In the genomic region with DNA sequence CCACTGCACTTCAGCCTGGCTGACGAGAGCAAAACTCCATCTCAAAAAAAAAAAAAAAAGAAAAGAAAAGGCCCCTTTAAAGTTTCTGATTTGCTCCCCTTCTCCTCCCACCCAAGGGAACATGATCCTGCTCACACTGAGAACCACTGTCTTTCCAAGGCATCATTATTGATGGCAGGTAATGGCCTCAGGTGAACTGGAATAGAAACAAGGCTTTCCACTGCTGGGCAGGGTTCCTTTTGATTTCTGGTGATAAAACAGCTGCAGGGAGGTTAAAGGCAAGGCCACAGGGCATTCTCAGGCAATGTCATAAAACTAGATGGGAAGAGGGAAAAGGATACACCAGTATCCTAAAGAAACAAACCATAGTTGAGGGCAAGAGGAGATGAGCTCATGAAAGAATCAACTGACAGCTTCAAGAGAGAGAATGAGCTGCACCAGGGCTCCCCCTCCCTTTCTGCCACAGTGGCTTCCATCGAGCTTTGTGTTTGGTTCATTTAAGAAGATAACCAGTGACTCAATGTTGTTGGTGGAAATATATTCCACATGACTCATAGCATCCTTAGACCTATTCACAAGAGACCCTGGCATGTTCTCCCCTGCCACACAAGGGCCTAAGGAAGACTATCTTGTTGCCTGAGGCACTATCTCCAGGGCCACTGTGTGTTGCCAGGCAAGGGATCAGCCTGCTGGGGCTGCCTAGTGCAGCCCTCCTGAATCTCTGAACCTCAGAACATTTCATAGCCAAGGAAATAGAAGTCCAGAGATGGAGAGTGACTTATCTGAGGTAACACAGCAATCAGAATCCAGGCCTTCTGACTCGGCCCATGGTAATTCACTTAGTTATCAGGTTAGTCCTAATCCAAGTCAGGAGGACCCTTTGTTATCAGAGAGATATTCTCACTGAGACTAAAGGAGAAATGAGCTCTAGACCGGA, we compare ENCODE assay signal across 11 cellular contexts.
DNase-seq lines count a peak whose midpoint lies in the region; ATAC-seq lines count a peak whose summit lies in the region.
"Had no signal": no experiment of that assay in that cellular context is flagged by ENCODE, and none has a peak within 500 bp of the region (broad histone marks: within the 10 kb centered on the region; RNA-seq: fewer than 3 reads in every experiment).

No MANE protein-coding gene starts in this region.

- DNase-seq in HCEC 1CT (peak; percentile 96), SW 1271 (lab: John Stamatoyannopoulos, UW) (peak; percentile 59 to 86), Right ventricle myocardium superior (no peak), smooth muscle cell of the brain vasculature (ENCODE audit: low read depth, low spot score) (peak; percentile 88)
- DNase-seq in T-helper 2 cell treated with Interferon-gamma antibody and Interleukin-4, amounts not matched to agents 5 μg/mL and 100 μg/mL, for 36 hours (ENCODE audit: low spot score) = no peak
- DNase-seq: activated CD8-positive, alpha-beta memory T cell treated with anti-CD3 and anti-CD28 coated beads, Interleukin-2, amount 10 ng/mL, durations not matched to agents 7 days and 5 days; NCI-H2081 treated with DMSO at 0.1 percent for 48 hours; stimulated activated CD8-positive, alpha-beta memory T cell treated with anti-CD3 and anti-CD28 coated beads, Interleukin-4, amount 100 ng/mL, for 48 hours had no signal

- H3K27ac Mint-ChIP-seq in T-helper 2 cell treated with Interferon-gamma antibody and Interleukin-4, amounts not matched to agents 5 μg/mL and 100 μg/mL, for 36 hours = no peak overlapping the region
- H3K27ac Mint-ChIP-seq: activated CD8-positive, alpha-beta memory T cell treated with anti-CD3 and anti-CD28 coated beads, Interleukin-2, amount 10 ng/mL, durations not matched to agents 7 days and 5 days had no signal

- H3K4me1 Mint-ChIP-seq in T-helper 2 cell treated with Interferon-gamma antibody and Interleukin-4, amounts not matched to agents 5 μg/mL and 100 μg/mL, for 36 hours (ENCODE audit: low read depth) = peaks cover 2% of the 10 kb centered on the region
- H3K4me1 Mint-ChIP-seq: activated CD8-positive, alpha-beta memory T cell treated with anti-CD3 and anti-CD28 coated beads, Interleukin-2, amount 10 ng/mL, durations not matched to agents 7 days and 5 days had no signal

- intact Hi-C loops in Right ventricle myocardium superior (cut with DNase I) = no loop called here

- no peak overlapping the region for H3K4me3 Mint-ChIP-seq in T-helper 2 cell treated with Interferon-gamma antibody and Interleukin-4, amounts not matched to agents 5 μg/mL and 100 μg/mL, for 36 hours
- H3K4me3 Mint-ChIP-seq: activated CD8-positive, alpha-beta memory T cell treated with anti-CD3 and anti-CD28 coated beads, Interleukin-2, amount 10 ng/mL, durations not matched to agents 7 days and 5 days had no signal

- ATAC-seq in Right ventricle myocardium superior (ENCODE audit: poor library complexity) (peak; percentile 65), HG02571 (IDR thresholded peaks at IDR 0.05; ENCODE audit: unreplicated experiment) (no peak), HG02759 (IDR thresholded peaks at IDR 0.05; ENCODE audit: unreplicated experiment) (no peak), HG02885 (IDR thresholded peaks at IDR 0.05; ENCODE audit: poor library complexity, unreplicated experiment) (no peak)
- ATAC-seq: activated CD8-positive, alpha-beta memory T cell treated with anti-CD3 and anti-CD28 coated beads, Interleukin-2, amount 10 ng/mL, durations not matched to agents 7 days and 5 days had no signal

- no peaks in the 10 kb centered on the region for H3K9me3 Mint-ChIP-seq in T-helper 2 cell treated with Interferon-gamma antibody and Interleukin-4, amounts not matched to agents 5 μg/mL and 100 μg/mL, for 36 hours

- no peaks in the 10 kb centered on the region for H3K36me3 Mint-ChIP-seq in T-helper 2 cell treated with Interferon-gamma antibody and Interleukin-4, amounts not matched to agents 5 μg/mL and 100 μg/mL, for 36 hours (ENCODE audit: low read depth)
- H3K36me3 Mint-ChIP-seq: activated CD8-positive, alpha-beta memory T cell treated with anti-CD3 and anti-CD28 coated beads, Interleukin-2, amount 10 ng/mL, durations not matched to agents 7 days and 5 days had no signal

- no peaks in the 10 kb centered on the region for H3K27me3 Mint-ChIP-seq in T-helper 2 cell treated with Interferon-gamma antibody and Interleukin-4, amounts not matched to agents 5 μg/mL and 100 μg/mL, for 36 hours (ENCODE audit: low read depth)
- H3K27me3 Mint-ChIP-seq: activated CD8-positive, alpha-beta memory T cell treated with anti-CD3 and anti-CD28 coated beads, Interleukin-2, amount 10 ng/mL, durations not matched to agents 7 days and 5 days had no signal

Comparison
In these comparisons a context has a peak if more than half of its experiments do, and no peak if none do; other contexts are left out.
1. DNase-seq: peak in HCEC 1CT (single experiment), SW 1271 (2 of 2) and smooth muscle cell of the brain vasculature (single experiment); none in Right ventricle myocardium superior (single experiment) and T-helper 2 cell treated with Interferon-gamma antibody and Interleukin-4, amounts not matched to agents 5 μg/mL and 100 μg/mL, for 36 hours (single experiment).